In the genomic region with DNA sequence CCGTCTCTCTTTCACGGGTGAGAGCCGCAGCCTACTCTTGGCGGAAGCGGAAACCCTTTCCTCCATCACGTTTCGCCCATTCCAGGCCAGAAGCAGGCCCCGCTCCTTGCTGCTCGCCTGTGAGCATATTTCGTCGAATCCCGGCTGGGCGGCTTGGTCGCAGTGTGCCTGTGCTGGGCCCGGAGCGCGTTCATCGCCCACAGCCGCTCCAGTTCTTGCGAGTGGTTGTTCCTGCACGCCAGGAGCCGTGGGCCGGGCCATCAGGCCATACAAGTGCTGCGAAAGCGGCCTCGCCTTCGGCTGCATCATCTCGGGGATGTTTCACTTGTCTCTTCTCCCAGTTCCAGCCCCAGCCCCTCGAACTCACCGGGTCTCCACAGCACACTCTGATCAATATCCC, we compare ENCODE assay signal across 20 cellular contexts.
A peak's percentile ranks its signal among the peaks of the same experiment; 100 is the strongest.
DNase-seq lines count a peak whose midpoint lies in the region; ATAC-seq and TF ChIP-seq lines count a peak whose summit lies in the region.
"Had no signal": no experiment of that assay in that cellular context is flagged by ENCODE, and none has a peak within 500 bp of the region (broad histone marks: within the 10 kb centered on the region; RNA-seq: fewer than 3 reads in every experiment).

No MANE protein-coding gene starts in this region.

- no peaks in the 10 kb centered on the region for H3K9me2 ChIP-seq in GM23338 (ENCODE audit: insufficient read depth)

- peaks cover 29% of the 10 kb centered on the region for H3K36me3 Mint-ChIP-seq in GM23338 (ENCODE audit: low read depth)
- H3K36me3 Mint-ChIP-seq: CD8-positive, alpha-beta T cell had no signal

- H3K36me3 ChIP-seq in GM23338 (ENCODE audit: insufficient read depth) (no peaks in the 10 kb centered on the region), lower lobe of right lung (no peaks in the 10 kb centered on the region)

- DNase-seq in GM23338 (ENCODE audit: low spot score) (peak; percentile 24), dermis blood vessel endothelial cell (peak; percentile 7), lower lobe of right lung (peak; percentile 45), mesenteric fat pad (ENCODE audit: low spot score) (no peak)
- DNase-seq in activated effector memory CD4-positive, alpha-beta T cell treated with anti-CD3 and anti-CD28 coated beads, Interleukin-2, amount 50 U/mL, for 16 hours: no peak
- DNase-seq: AML-193; Caco-2; Calu3; CD4-positive, alpha-beta T cell; CD8-positive, alpha-beta T cell; DMS79 treated with DMSO at 0.1 percent for 48 hours; GF-D8 had no signal

- H3K4me1 ChIP-seq in GM23338 (ENCODE audit: insufficient read depth): no peaks in the 10 kb centered on the region
- H3K4me1 ChIP-seq in lower lobe of right lung: no peaks in the 10 kb centered on the region
- H3K4me1 ChIP-seq: A549; BLaER1 treated with 17β-estradiol and CSF1 and Interleukin-3, amounts not matched to agents 10 nM and 100 nM; Caco-2 had no signal

- no peaks in the 10 kb centered on the region for H4K20me1 ChIP-seq in GM23338 (replicated peaks; ENCODE audit: insufficient read depth)
- H4K20me1 ChIP-seq: BLaER1 treated with 17β-estradiol and CSF1 and Interleukin-3, amounts not matched to agents 10 nM and 100 nM had no signal

- H3K27me3 Mint-ChIP-seq in GM23338 (ENCODE audit: insufficient read depth, low read depth, poor library complexity): peaks cover 10% of the 10 kb centered on the region
- H3K27me3 Mint-ChIP-seq: CD4-positive, alpha-beta T cell had no signal

- no peaks in the 10 kb centered on the region for H3K79me2 ChIP-seq in GM23338 (replicated peaks; ENCODE audit: insufficient read depth)

- TF ChIP-seq CTCF in GM23338 (conservative IDR thresholded peaks at IDR 0.05; ENCODE audit: low read depth in 2 of 2) (no peak), VCaP (conservative IDR thresholded peaks at IDR 0.05) (no peak), lower lobe of right lung (IDR thresholded peaks at IDR 0.05) (no peak)

- H3K9me3 ChIP-seq in lower lobe of right lung: no peaks in the 10 kb centered on the region
- H3K9me3 ChIP-seq: A549, Caco-2 had no signal

- H3K4me2 ChIP-seq in GM23338: no peak overlapping the region
- H3K4me2 ChIP-seq: A549; BLaER1 treated with 17β-estradiol and CSF1 and Interleukin-3, amounts not matched to agents 10 nM and 100 nM had no signal

- H3K4me3 ChIP-seq in GM23338 (no peak overlapping the region), lower lobe of right lung (no peak overlapping the region)
- H3K4me3 ChIP-seq: A549; BLaER1 treated with 17β-estradiol and CSF1 and Interleukin-3, amounts not matched to agents 10 nM and 100 nM had no signal

- no peaks in the 10 kb centered on the region for H3F3A ChIP-seq in GM23338 (replicated peaks; ENCODE audit: low read depth)

- peaks cover 62% of the 10 kb centered on the region for H3K9me3 Mint-ChIP-seq in GM23338
- H3K9me3 Mint-ChIP-seq: CD4-positive, alpha-beta T cell; CD8-positive, alpha-beta T cell had no signal

- ATAC-seq in GM23338 (no peak), lower lobe of right lung (no peak), GM18909 (IDR thresholded peaks at IDR 0.05; ENCODE audit: poor library complexity, unreplicated experiment) (no peak), GM18873 (IDR thresholded peaks at IDR 0.05; ENCODE audit: low FRiP score, unreplicated experiment) (no peak)
- ATAC-seq: A549; CD8-positive, alpha-beta T cell had no signal

- no peak overlapping the region for H3K4me3 Mint-ChIP-seq in GM23338
- H3K4me3 Mint-ChIP-seq: B cell; CD4-positive, alpha-beta T cell; CD8-positive, alpha-beta T cell had no signal

- no peaks in the 10 kb centered on the region for H3K27me3 ChIP-seq in GM23338 (ENCODE audit: insufficient read depth)
- no peaks in the 10 kb centered on the region for H3K27me3 ChIP-seq in lower lobe of right lung (ENCODE audit: low read depth)
- H3K27me3 ChIP-seq: BLaER1 treated with 17β-estradiol and CSF1 and Interleukin-3, amounts not matched to agents 10 nM and 100 nM had no signal

- no peak overlapping the region for H2AFZ ChIP-seq in GM23338

- H3K27ac ChIP-seq in GM23338 (ENCODE audit: low read depth): no peak overlapping the region; the same call in 1 of the 2 replicates
- H3K27ac ChIP-seq in VCaP: peak overlapping the region; percentile 78
- no peak overlapping the region for H3K27ac ChIP-seq in lower lobe of right lung
- H3K27ac ChIP-seq: 22Rv1; A549; BLaER1 treated with 17β-estradiol and CSF1 and Interleukin-3, amounts not matched to agents 10 nM and 100 nM; C4-2B had no signal

- H3K4me1 Mint-ChIP-seq in GM23338: no peaks in the 10 kb centered on the region
- H3K4me1 Mint-ChIP-seq: B cell had no signal

- intact Hi-C loops in lower lobe of right lung (cut with DNase I): no loop called here

- no peak overlapping the region for H3K27ac Mint-ChIP-seq in GM23338
- H3K27ac Mint-ChIP-seq: B cell; CD4-positive, alpha-beta T cell; CD8-positive, alpha-beta T cell had no signal

TF ChIP-seq in GM23338, 12 proteins besides CTCF, POLR2A, EP300 and RAD21 (continues in another document):
- no peak for TF ChIP-seq CREB1 (CRISPR knock-in tag; IDR thresholded peaks at IDR 0.05; ENCODE audit: low read depth)
- no peak for TF ChIP-seq JUNB (IDR thresholded peaks at IDR 0.05; ENCODE audit: unreplicated experiment)
- no peak for TF ChIP-seq NANOG (IDR thresholded peaks at IDR 0.05; ENCODE audit: borderline replicate concordance)
- TF ChIP-seq STAT1 (IDR thresholded peaks at IDR 0.05; ENCODE audit: unreplicated experiment): no peak
- no peak for TF ChIP-seq EZH2 (IDR thresholded peaks at IDR 0.05; ENCODE audit: low read depth, unreplicated experiment)
- no peak for TF ChIP-seq POLR2AphosphoS5 (IDR thresholded peaks at IDR 0.05; ENCODE audit: low read depth)
- no peak for TF ChIP-seq REST (IDR thresholded peaks at IDR 0.05; ENCODE audit: unreplicated experiment)
- no peak for TF ChIP-seq ZNF114 (CRISPR knock-in tag; IDR thresholded peaks at IDR 0.05)
- TF ChIP-seq ETS1 (IDR thresholded peaks at IDR 0.05): no peak
- no peak for TF ChIP-seq ZNF331 (CRISPR knock-in tag; IDR thresholded peaks at IDR 0.05; ENCODE audit: low read depth)

Comparison
In these comparisons a context has a peak if more than half of its experiments do, and no peak if none do; other contexts are left out.
1. DNase-seq: peak in GM23338 (single experiment), dermis blood vessel endothelial cell (single experiment) and lower lobe of right lung (single experiment); none in activated effector memory CD4-positive, alpha-beta T cell treated with anti-CD3 and anti-CD28 coated beads, Interleukin-2, amount 50 U/mL, for 16 hours (single experiment) and mesenteric fat pad (single experiment).